In the genomic region with DNA sequence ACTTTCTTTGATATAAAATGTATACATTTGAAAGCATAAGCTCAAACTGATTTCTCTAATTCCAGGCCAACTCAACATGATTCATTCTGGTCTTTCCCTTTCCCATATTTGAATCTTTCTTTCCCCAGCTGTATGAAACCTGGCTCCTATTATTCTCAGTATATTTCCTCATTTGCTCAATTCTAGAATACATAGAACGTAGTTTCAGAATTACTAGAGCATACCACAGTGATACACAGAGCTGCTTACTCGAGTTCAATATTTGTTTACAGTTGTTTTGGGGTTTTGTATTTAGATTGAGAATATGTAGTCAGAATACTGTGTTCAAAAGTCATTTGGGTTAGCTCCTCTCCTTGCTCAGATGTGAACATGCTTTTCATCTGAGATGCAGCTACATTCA, we compare ENCODE assay signal across 1 cellular context.
TF ChIP-seq lines count a peak whose summit lies in the region.

No MANE protein-coding gene starts in this region.

TF ChIP-seq in GM12878, 131 proteins besides CTCF, POLR2A, EP300 and RAD21 (continued from another document):
- TF ChIP-seq, protein P1, sequence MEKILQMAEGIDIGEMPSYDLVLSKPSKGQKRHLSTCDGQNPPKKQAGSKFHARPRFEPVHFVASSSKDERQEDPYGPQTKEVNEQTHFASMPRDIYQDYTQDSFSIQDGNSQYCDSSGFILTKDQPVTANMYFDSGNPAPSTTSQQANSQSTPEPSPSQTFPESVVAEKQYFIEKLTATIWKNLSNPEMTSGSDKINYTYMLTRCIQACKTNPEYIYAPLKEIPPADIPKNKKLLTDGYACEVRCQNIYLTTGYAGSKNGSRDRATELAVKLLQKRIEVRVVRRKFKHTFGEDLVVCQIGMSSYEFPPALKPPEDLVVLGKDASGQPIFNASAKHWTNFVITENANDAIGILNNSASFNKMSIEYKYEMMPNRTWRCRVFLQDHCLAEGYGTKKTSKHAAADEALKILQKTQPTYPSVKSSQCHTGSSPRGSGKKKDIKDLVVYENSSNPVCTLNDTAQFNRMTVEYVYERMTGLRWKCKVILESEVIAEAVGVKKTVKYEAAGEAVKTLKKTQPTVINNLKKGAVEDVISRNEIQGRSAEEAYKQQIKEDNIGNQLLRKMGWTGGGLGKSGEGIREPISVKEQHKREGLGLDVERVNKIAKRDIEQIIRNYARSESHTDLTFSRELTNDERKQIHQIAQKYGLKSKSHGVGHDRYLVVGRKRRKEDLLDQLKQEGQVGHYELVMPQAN (conservative IDR thresholded peaks at IDR 0.05) = no peak
- TF ChIP-seq BCL11A (IDR thresholded peaks at IDR 0.05; ENCODE audit: low read depth, low read length) = peak; percentile 70; the same call in 1 of the 2 replicates
- TF ChIP-seq, protein P2, sequence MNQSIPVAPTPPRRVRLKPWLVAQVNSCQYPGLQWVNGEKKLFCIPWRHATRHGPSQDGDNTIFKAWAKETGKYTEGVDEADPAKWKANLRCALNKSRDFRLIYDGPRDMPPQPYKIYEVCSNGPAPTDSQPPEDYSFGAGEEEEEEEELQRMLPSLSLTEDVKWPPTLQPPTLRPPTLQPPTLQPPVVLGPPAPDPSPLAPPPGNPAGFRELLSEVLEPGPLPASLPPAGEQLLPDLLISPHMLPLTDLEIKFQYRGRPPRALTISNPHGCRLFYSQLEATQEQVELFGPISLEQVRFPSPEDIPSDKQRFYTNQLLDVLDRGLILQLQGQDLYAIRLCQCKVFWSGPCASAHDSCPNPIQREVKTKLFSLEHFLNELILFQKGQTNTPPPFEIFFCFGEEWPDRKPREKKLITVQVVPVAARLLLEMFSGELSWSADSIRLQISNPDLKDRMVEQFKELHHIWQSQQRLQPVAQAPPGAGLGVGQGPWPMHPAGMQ (IDR thresholded peaks at IDR 0.05; ENCODE audit: borderline replicate concordance) = no peak
- peak; percentile 91 to 95 for TF ChIP-seq IKZF2 (IDR thresholded peaks at IDR 0.05)
- TF ChIP-seq TCF7 (IDR thresholded peaks at IDR 0.05; ENCODE audit: borderline replicate concordance) = no peak
- no peak for TF ChIP-seq RAD51 (IDR thresholded peaks at IDR 0.05)
- peak; percentile 75 for TF ChIP-seq JUND (IDR thresholded peaks at IDR 0.05; ENCODE audit: low read depth, low read length)
- no peak for TF ChIP-seq MTA3 (IDR thresholded peaks at IDR 0.05; ENCODE audit: borderline replicate concordance, low read length)
- peak; percentile 75 for TF ChIP-seq RUNX3 (IDR thresholded peaks at IDR 0.05; ENCODE audit: low read length)
- no peak for TF ChIP-seq HDGF (IDR thresholded peaks at IDR 0.05)
- peak; percentile 48 for TF ChIP-seq CREM (IDR thresholded peaks at IDR 0.05; ENCODE audit: low read depth)
- 0 out of 2 replicates have a peak, but pooled peaks have one; percentile 37 for TF ChIP-seq TCF12 (IDR thresholded peaks at IDR 0.05; ENCODE audit: low read depth, low read length)
- TF ChIP-seq, protein P3, sequence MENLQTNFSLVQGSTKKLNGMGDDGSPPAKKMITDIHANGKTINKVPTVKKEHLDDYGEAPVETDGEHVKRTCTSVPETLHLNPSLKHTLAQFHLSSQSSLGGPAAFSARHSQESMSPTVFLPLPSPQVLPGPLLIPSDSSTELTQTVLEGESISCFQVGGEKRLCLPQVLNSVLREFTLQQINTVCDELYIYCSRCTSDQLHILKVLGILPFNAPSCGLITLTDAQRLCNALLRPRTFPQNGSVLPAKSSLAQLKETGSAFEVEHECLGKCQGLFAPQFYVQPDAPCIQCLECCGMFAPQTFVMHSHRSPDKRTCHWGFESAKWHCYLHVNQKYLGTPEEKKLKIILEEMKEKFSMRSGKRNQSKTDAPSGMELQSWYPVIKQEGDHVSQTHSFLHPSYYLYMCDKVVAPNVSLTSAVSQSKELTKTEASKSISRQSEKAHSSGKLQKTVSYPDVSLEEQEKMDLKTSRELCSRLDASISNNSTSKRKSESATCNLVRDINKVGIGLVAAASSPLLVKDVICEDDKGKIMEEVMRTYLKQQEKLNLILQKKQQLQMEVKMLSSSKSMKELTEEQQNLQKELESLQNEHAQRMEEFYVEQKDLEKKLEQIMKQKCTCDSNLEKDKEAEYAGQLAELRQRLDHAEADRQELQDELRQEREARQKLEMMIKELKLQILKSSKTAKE (IDR thresholded peaks at IDR 0.05; ENCODE audit: low read depth, poor library complexity, severe bottlenecking) = no peak
- TF ChIP-seq DPF2 (IDR thresholded peaks at IDR 0.05) = 0 out of 2 replicates have a peak, but pooled peaks have one; percentile 28
- no peak for TF ChIP-seq GATAD2B (conservative IDR thresholded peaks at IDR 0.05; ENCODE audit: low read depth)
- no peak for TF ChIP-seq BRCA1 (IDR thresholded peaks at IDR 0.05; ENCODE audit: low read depth, low read length)
- no peak for TF ChIP-seq RB1 (IDR thresholded peaks at IDR 0.05; ENCODE audit: borderline replicate concordance)
- 0 out of 2 replicates have a peak, but pooled peaks have one; percentile 32 for TF ChIP-seq FOXM1 (IDR thresholded peaks at IDR 0.05; ENCODE audit: low read depth, low read length)
- TF ChIP-seq, protein P4, sequence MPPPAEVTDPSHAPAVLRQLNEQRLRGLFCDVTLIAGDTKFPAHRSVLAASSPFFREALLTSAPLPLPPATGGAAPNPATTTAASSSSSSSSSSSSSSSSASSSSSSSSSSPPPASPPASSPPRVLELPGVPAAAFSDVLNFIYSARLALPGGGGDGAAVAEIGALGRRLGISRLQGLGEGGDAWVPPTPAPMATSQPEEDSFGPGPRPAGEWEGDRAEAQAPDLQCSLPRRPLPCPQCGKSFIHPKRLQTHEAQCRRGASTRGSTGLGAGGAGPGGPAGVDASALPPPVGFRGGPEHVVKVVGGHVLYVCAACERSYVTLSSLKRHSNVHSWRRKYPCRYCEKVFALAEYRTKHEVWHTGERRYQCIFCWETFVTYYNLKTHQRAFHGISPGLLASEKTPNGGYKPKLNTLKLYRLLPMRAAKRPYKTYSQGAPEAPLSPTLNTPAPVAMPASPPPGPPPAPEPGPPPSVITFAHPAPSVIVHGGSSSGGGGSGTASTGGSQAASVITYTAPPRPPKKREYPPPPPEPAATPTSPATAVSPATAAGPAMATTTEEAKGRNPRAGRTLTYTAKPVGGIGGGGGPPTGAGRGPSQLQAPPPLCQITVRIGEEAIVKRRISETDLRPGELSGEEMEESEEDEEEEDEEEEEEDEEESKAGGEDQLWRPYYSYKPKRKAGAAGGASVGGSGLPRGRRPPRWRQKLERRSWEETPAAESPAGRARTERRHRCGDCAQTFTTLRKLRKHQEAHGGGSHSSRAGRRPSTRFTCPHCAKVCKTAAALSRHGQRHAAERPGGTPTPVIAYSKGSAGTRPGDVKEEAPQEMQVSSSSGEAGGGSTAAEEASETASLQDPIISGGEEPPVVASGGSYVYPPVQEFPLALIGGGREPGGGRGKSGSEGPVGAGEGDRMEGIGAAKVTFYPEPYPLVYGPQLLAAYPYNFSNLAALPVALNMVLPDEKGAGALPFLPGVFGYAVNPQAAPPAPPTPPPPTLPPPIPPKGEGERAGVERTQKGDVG (CRISPR knock-in tag; IDR thresholded peaks at IDR 0.05) = no peak
- TF ChIP-seq MTA2 (IDR thresholded peaks at IDR 0.05; ENCODE audit: low read depth) = peak; percentile 60
- peak; percentile 92 for TF ChIP-seq JUNB (IDR thresholded peaks at IDR 0.05)
- TF ChIP-seq IRF4 (IDR thresholded peaks at IDR 0.05; ENCODE audit: low read depth, low read length) = peak; percentile 82; the same call in 1 of the 2 replicates
- TF ChIP-seq ZZZ3 (IDR thresholded peaks at IDR 0.05; ENCODE audit: control insufficient read depth, insufficient read length, low read depth) = no peak
- TF ChIP-seq EZH2 (IDR thresholded peaks at IDR 0.05; ENCODE audit: borderline replicate concordance, control insufficient read depth, low read depth, low read length) = no peak
- TF ChIP-seq RELA (IDR thresholded peaks at IDR 0.05; ENCODE audit: borderline replicate concordance, partially characterized antibody) = no peak
- TF ChIP-seq BACH1 (IDR thresholded peaks at IDR 0.05; ENCODE audit: borderline replicate concordance) = no peak
- TF ChIP-seq, protein P5, sequence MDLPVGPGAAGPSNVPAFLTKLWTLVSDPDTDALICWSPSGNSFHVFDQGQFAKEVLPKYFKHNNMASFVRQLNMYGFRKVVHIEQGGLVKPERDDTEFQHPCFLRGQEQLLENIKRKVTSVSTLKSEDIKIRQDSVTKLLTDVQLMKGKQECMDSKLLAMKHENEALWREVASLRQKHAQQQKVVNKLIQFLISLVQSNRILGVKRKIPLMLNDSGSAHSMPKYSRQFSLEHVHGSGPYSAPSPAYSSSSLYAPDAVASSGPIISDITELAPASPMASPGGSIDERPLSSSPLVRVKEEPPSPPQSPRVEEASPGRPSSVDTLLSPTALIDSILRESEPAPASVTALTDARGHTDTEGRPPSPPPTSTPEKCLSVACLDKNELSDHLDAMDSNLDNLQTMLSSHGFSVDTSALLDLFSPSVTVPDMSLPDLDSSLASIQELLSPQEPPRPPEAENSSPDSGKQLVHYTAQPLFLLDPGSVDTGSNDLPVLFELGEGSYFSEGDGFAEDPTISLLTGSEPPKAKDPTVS (IDR thresholded peaks at IDR 0.05; ENCODE audit: low read depth, low read length) = no peak
- no peak for TF ChIP-seq YY1 (IDR thresholded peaks at IDR 0.05; ENCODE audit: low read depth, low read length)
